10 cellular contexts compared by ENCODE assay signal in the genomic region with DNA sequence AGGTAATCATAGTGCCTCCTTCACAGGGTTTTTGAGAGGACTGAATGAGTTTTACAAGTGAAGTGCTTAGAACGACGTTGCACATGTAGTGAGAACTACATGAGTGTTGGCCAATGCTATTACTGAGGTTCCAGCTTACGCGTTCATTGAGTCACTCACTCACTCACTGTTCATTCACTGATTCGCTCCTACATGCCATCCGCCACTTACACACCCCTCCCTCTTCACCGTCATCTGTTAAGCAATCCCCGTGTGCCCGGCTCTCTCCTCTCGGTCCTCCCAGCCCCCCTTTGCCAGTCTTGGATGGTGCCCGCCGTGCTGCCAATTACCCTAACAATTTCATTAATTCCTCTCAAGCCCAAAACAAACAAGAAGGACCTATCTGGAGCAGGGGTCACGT. TPM values are rescaled to one million over a fixed set of nuclear protein-coding genes. Genes with fewer than 3 reads are reported as not detected.
A peak's percentile ranks its signal among the peaks of the same experiment; 100 is the strongest.
DNase-seq lines count a peak whose midpoint lies in the region; ATAC-seq, FAIRE-seq and TF ChIP-seq lines count a peak whose summit lies in the region.
"Had no signal": no experiment of that assay in that cellular context is flagged by ENCODE, and none has a peak within 500 bp of the region (broad histone marks: within the 10 kb centered on the region; RNA-seq: fewer than 3 reads in every experiment).

No MANE protein-coding gene starts in this region.

- peak; percentile 69 for DNase-seq in ELR (ENCODE audit: low read depth)
- DNase-seq in RCC 7860 (ENCODE audit: low spot score): peak; percentile 31
- peak; percentile 94 for DNase-seq in fibroblast of the aortic adventitia (ENCODE audit: low read depth)
- peak; percentile 70 for DNase-seq in skeletal muscle cell (ENCODE audit: low read depth)
- no peak for DNase-seq in activated CD8-positive, alpha-beta memory T cell treated with anti-CD3 and anti-CD28 coated beads, Interleukin-2, amount 10 ng/mL, durations not matched to agents 7 days and 5 days
- DNase-seq in NCI-H748 (lab: John Stamatoyannopoulos, UW; ENCODE audit: unreplicated experiment): no peak
- DNase-seq: activated naive CD4-positive, alpha-beta T cell treated with anti-CD3 and anti-CD28 coated beads, Interleukin-2, amount 10 ng/mL, durations not matched to agents 7 days and 5 days; NCI-H69 had no signal

- no peak for TF ChIP-seq CTCF in fibroblast of the aortic adventitia (IDR thresholded peaks at IDR 0.05; ENCODE audit: insufficient read depth, low read length)

- FAIRE-seq in RCC 7860 (lab: Jason Lieb, UNC): no peak

- H3K27ac Mint-ChIP-seq in activated CD8-positive, alpha-beta memory T cell treated with anti-CD3 and anti-CD28 coated beads, Interleukin-2, amount 10 ng/mL, durations not matched to agents 7 days and 5 days: no peak overlapping the region
- H3K27ac Mint-ChIP-seq: activated naive CD4-positive, alpha-beta T cell treated with anti-CD3 and anti-CD28 coated beads, Interleukin-2, amount 10 ng/mL, durations not matched to agents 7 days and 5 days had no signal

- no peak overlapping the region for H3K4me3 ChIP-seq in fibroblast of the aortic adventitia (ENCODE audit: low read depth, low read length)
- no peak overlapping the region for H3K4me3 ChIP-seq in skeletal muscle cell (ENCODE audit: low read depth, low read length)

- ATAC-seq in activated CD8-positive, alpha-beta memory T cell treated with anti-CD3 and anti-CD28 coated beads, Interleukin-2, amount 10 ng/mL, durations not matched to agents 7 days and 5 days: no peak
- ATAC-seq in HG02759 (IDR thresholded peaks at IDR 0.05; ENCODE audit: unreplicated experiment): no peak
- ATAC-seq in HG02763 (IDR thresholded peaks at IDR 0.05; ENCODE audit: unreplicated experiment): no peak

- H3K27me3 Mint-ChIP-seq in activated CD8-positive, alpha-beta memory T cell treated with anti-CD3 and anti-CD28 coated beads, Interleukin-2, amount 10 ng/mL, durations not matched to agents 7 days and 5 days: no peaks in the 10 kb centered on the region

- peaks cover 2% of the 10 kb centered on the region for H3K4me1 Mint-ChIP-seq in activated CD8-positive, alpha-beta memory T cell treated with anti-CD3 and anti-CD28 coated beads, Interleukin-2, amount 10 ng/mL, durations not matched to agents 7 days and 5 days
- H3K4me1 Mint-ChIP-seq: activated naive CD4-positive, alpha-beta T cell treated with anti-CD3 and anti-CD28 coated beads, Interleukin-2, amount 10 ng/mL, durations not matched to agents 7 days and 5 days had no signal

- H3K9me3 Mint-ChIP-seq in activated CD8-positive, alpha-beta memory T cell treated with anti-CD3 and anti-CD28 coated beads, Interleukin-2, amount 10 ng/mL, durations not matched to agents 7 days and 5 days (ENCODE audit: low read depth): no peaks in the 10 kb centered on the region
- H3K9me3 Mint-ChIP-seq: activated naive CD4-positive, alpha-beta T cell treated with anti-CD3 and anti-CD28 coated beads, Interleukin-2, amount 10 ng/mL, durations not matched to agents 7 days and 5 days had no signal

- H3K36me3 Mint-ChIP-seq in activated CD8-positive, alpha-beta memory T cell treated with anti-CD3 and anti-CD28 coated beads, Interleukin-2, amount 10 ng/mL, durations not matched to agents 7 days and 5 days: no peaks in the 10 kb centered on the region
- H3K36me3 Mint-ChIP-seq: activated naive CD4-positive, alpha-beta T cell treated with anti-CD3 and anti-CD28 coated beads, Interleukin-2, amount 10 ng/mL, durations not matched to agents 7 days and 5 days had no signal

- CTCF ChIA-PET in activated CD8-positive, alpha-beta memory T cell treated with anti-CD3 and anti-CD28 coated beads, Interleukin-2, amount 10 ng/mL, durations not matched to agents 7 days and 5 days (lab: Charles Lee): interaction anchor here (12.5 kb wide), 1 partner anchor 101 kb away, joined by 259 read pairs; no protein-coding TSS in a partner anchor

- no peak overlapping the region for H3K4me3 Mint-ChIP-seq in activated CD8-positive, alpha-beta memory T cell treated with anti-CD3 and anti-CD28 coated beads, Interleukin-2, amount 10 ng/mL, durations not matched to agents 7 days and 5 days
- H3K4me3 Mint-ChIP-seq: activated naive CD4-positive, alpha-beta T cell treated with anti-CD3 and anti-CD28 coated beads, Interleukin-2, amount 10 ng/mL, durations not matched to agents 7 days and 5 days had no signal

RNA-seq across cellular contexts. Expression of a gene that starts 27.3 kb away (rescaled TPM):
- total RNA-seq in fibroblast of the aortic adventitia (ENCODE audit: low replicate concordance): 7.8 and 7.9 TPM in 2 replicates
- not detected for total RNA-seq in activated CD8-positive, alpha-beta memory T cell treated with anti-CD3 and anti-CD28 coated beads, Interleukin-2, amount 10 ng/mL, durations not matched to agents 7 days and 5 days

RNA-seq across cellular contexts. Expression of a gene that starts 29.3 kb away (rescaled TPM):
- total RNA-seq in fibroblast of the aortic adventitia (ENCODE audit: low replicate concordance): 2.8 and 12.1 TPM in 2 replicates
- total RNA-seq in activated CD8-positive, alpha-beta memory T cell treated with anti-CD3 and anti-CD28 coated beads, Interleukin-2, amount 10 ng/mL, durations not matched to agents 7 days and 5 days: 1 to 10 TPM; 5.3 to 6.0 TPM

RNA-seq across cellular contexts. Expression of a gene that starts 53.8 kb away (rescaled TPM):
- total RNA-seq in fibroblast of the aortic adventitia (ENCODE audit: low replicate concordance): 6.7 and 7.5 TPM in 2 replicates
- total RNA-seq in activated CD8-positive, alpha-beta memory T cell treated with anti-CD3 and anti-CD28 coated beads, Interleukin-2, amount 10 ng/mL, durations not matched to agents 7 days and 5 days: 1 to 10 TPM; 5.9 to 6.4 TPM

Comparison
In these comparisons a context has a peak if more than half of its experiments do, and no peak if none do; other contexts are left out.
1. DNase-seq: peak in ELR (single experiment), RCC 7860 (single experiment), fibroblast of the aortic adventitia (single experiment) and skeletal muscle cell (single experiment); none in activated CD8-positive, alpha-beta memory T cell treated with anti-CD3 and anti-CD28 coated beads, Interleukin-2, amount 10 ng/mL, durations not matched to agents 7 days and 5 days (single experiment) and NCI-H748 (single experiment).